Comparison of ENCODE assay signal across 23 cellular contexts in genomic region chr4:179605196-179605595, GRCh38.
A peak's percentile ranks its signal among the peaks of the same experiment; 100 is the strongest.
DNase-seq lines count a peak whose midpoint lies in the region; ATAC-seq and TF ChIP-seq lines count a peak whose summit lies in the region.
"Had no signal": no experiment of that assay in that cellular context is flagged by ENCODE, and none has a peak within 500 bp of the region (broad histone marks: within the 10 kb centered on the region; RNA-seq: fewer than 3 reads in every experiment).

No MANE protein-coding gene starts in this region.

- POLR2A ChIA-PET in T-cell (lab: Charles Lee), result no interaction called here

- H3K4me3 Mint-ChIP-seq in T-cell, result no peak overlapping the region
- H3K4me3 Mint-ChIP-seq: activated CD4-positive, alpha-beta T cell treated with anti-CD3 and anti-CD28 coated beads for 36 hours; activated naive CD8-positive, alpha-beta T cell; CD4-positive, alpha-beta memory T cell; neural crest cell; stimulated activated naive CD8-positive, alpha-beta T cell treated with anti-CD3 and anti-CD28 coated beads, Interleukin-15, Interleukin-2, amounts not matched to agents 100 ng/mL and 50 ng/mL, for 24 hours had no signal

- H3K9me3 Mint-ChIP-seq in T-cell, result peaks cover 9 to 19% (median 11%) of the 10 kb centered on the region in 3 donors
- H3K9me3 Mint-ChIP-seq: neural crest cell had no signal

- H3K4me1 Mint-ChIP-seq in T-cell, result no peaks in the 10 kb centered on the region
- H3K4me1 Mint-ChIP-seq: activated CD4-positive, alpha-beta T cell treated with anti-CD3 and anti-CD28 coated beads for 36 hours; CD4-positive, alpha-beta memory T cell had no signal

- H3K27ac Mint-ChIP-seq in T-cell, result no peak overlapping the region
- H3K27ac Mint-ChIP-seq: activated CD4-positive, alpha-beta T cell treated with anti-CD3 and anti-CD28 coated beads for 36 hours; activated naive CD8-positive, alpha-beta T cell; CD4-positive, alpha-beta memory T cell; stimulated activated naive CD8-positive, alpha-beta T cell treated with anti-CD3 and anti-CD28 coated beads, Interleukin-15, Interleukin-2, amounts not matched to agents 100 ng/mL and 50 ng/mL, for 24 hours had no signal

- no peak for TF ChIP-seq CTCF in astrocyte of the spinal cord (IDR thresholded peaks at IDR 0.05; ENCODE audit: low read depth, low read length)
- no peak for TF ChIP-seq CTCF in foreskin fibroblast (IDR thresholded peaks at IDR 0.05; ENCODE audit: low read depth, low read length)

- intact Hi-C loops in posterior cingulate gyrus (cut with DNase I), result no loop called here

- H3K4me3 ChIP-seq in astrocyte of the spinal cord (ENCODE audit: low read depth, low read length), result no peak overlapping the region
- no peak overlapping the region for H3K4me3 ChIP-seq in foreskin fibroblast (ENCODE audit: low read depth in 1 of 2, low read length in 2 of 2)
- H3K4me3 ChIP-seq: HAP-1, prostate gland, thoracic aorta, vagina had no signal

- no peaks in the 10 kb centered on the region for H3K36me3 Mint-ChIP-seq in T-cell
- H3K36me3 Mint-ChIP-seq: activated naive CD8-positive, alpha-beta T cell; CD4-positive, alpha-beta memory T cell had no signal

- ATAC-seq in T-cell (replicated peaks in 1 of 4) (no peak), HG02588 (IDR thresholded peaks at IDR 0.05; ENCODE audit: unreplicated experiment) (no peak)
- ATAC-seq: activated CD4-positive, alpha-beta T cell treated with anti-CD3 and anti-CD28 coated beads for 36 hours had no signal

- DNase-seq in A172 (ENCODE audit: low spot score) (peak; percentile 14), LHCN-M2 (ENCODE audit: low read depth) (peak; percentile 13), astrocyte of the spinal cord (ENCODE audit: low read depth, low spot score) (peak; percentile 53), foreskin fibroblast (peak; percentile 6), T-cell (no peak), posterior cingulate gyrus (no peak), GDM1 (lab: John Stamatoyannopoulos, UW) (no peak)
- DNase-seq: activated CD4-positive, alpha-beta T cell treated with anti-CD3 and anti-CD28 coated beads for 36 hours; activated effector memory CD4-positive, alpha-beta T cell treated with Interleukin-2 at 50 U/mL for 16 hours; AML-193; aorta; CD4-positive, alpha-beta memory T cell; cerebellar nuclear complex; left cardiac atrium; NCI-H446 treated with DMSO at 0.1 percent for 48 hours had no signal

- in situ Hi-C loops in astrocyte of the spinal cord (cut with HindIII; ENCODE audit: low sequenced_read_pairs), result no loop called here

- H3K27me3 Mint-ChIP-seq in T-cell, result no peaks in the 10 kb centered on the region
- H3K27me3 Mint-ChIP-seq: activated CD4-positive, alpha-beta T cell treated with anti-CD3 and anti-CD28 coated beads for 36 hours; activated naive CD8-positive, alpha-beta T cell; CD4-positive, alpha-beta memory T cell; stimulated activated naive CD8-positive, alpha-beta T cell treated with anti-CD3 and anti-CD28 coated beads, Interleukin-15, Interleukin-2, amounts not matched to agents 100 ng/mL and 50 ng/mL, for 24 hours had no signal

- CTCF ChIA-PET in T-cell (lab: Charles Lee), result no interaction called here

Comparison
In these comparisons a context has a peak if more than half of its experiments do, and no peak if none do; other contexts are left out.
1. DNase-seq: peak in A172 (single experiment), LHCN-M2 (single experiment), astrocyte of the spinal cord (single experiment) and foreskin fibroblast (2 of 2); none in T-cell (0 of 34), posterior cingulate gyrus (0 of 10) and GDM1 (single experiment).